Comparison of ENCODE assay signal across 8 cellular contexts in genomic region chr3:107064445-107065060, GRCh38.
DNase-seq lines count a peak whose midpoint lies in the region; ATAC-seq lines count a peak whose summit lies in the region.

No MANE protein-coding gene starts in this region.

- no peaks in the 10 kb centered on the region for H3K9me3 Mint-ChIP-seq in CD8-positive, alpha-beta memory T cell
- peaks cover 4% of the 10 kb centered on the region for H3K9me3 Mint-ChIP-seq in activated CD4-positive, alpha-beta T cell treated with anti-CD3 and anti-CD28 coated beads, Interleukin-2, amount 10 ng/mL, durations not matched to agents 24 days and 14 days

- H3K27me3 ChIP-seq in CD8-positive, alpha-beta memory T cell (ENCODE audit: insufficient read depth, low read length, poor library complexity, severe bottlenecking), result no peaks in the 10 kb centered on the region

- DNase-seq in CD8-positive, alpha-beta memory T cell, result peak; percentile 6 to 53 (median 37)
- DNase-seq in NCI-H446 treated with DMSO at 0.1 percent for 48 hours (lab: John Stamatoyannopoulos, UW) (peak; percentile 73), lung microvascular endothelial cell (ENCODE audit: low read depth in 2 of 2) (peak; percentile 77 to 79)
- peak; percentile 89 for DNase-seq in activated CD4-positive, alpha-beta T cell treated with anti-CD3 and anti-CD28 coated beads, Interleukin-2, amount 10 ng/mL, durations not matched to agents 24 days and 14 days
- peak; percentile 35 for DNase-seq in effector CD4-positive, alpha-beta T cell
- DNase-seq in stimulated activated CD8-positive, alpha-beta memory T cell treated with anti-CD3 and anti-CD28 coated beads, Interleukin-4, amount 100 ng/mL, for 4 hours (ENCODE audit: low read depth in 2 of 2, low spot score in 1 of 2), result peak; percentile 4 to 33

- no peaks in the 10 kb centered on the region for H3K9me3 ChIP-seq in CD8-positive, alpha-beta memory T cell (ENCODE audit: low read length)

- POLR2A ChIA-PET in CD8-positive, alpha-beta memory T cell (lab: Charles Lee), result no interaction called here

- CTCF ChIA-PET in CD8-positive, alpha-beta memory T cell (lab: Charles Lee), result interaction anchor here (0.7 kb wide), 1 partner anchor 8 kb away, joined by 3 read pairs; no protein-coding TSS in a partner anchor

- intact Hi-C loops in activated CD4-positive, alpha-beta T cell treated with anti-CD3 and anti-CD28 coated beads, Interleukin-2, amount 10 ng/mL, durations not matched to agents 24 days and 14 days (cut with micrococcal nuclease), result loop anchor here (5.0 to 10.0 kb wide), 8 partner anchors 240 to 1697 kb away; partner anchors contain the start of gene ALCAM

- peak overlapping the region in 2 of 7 donors; percentile 13 to 65 for H3K4me3 Mint-ChIP-seq in CD8-positive, alpha-beta memory T cell
- no peak overlapping the region for H3K4me3 Mint-ChIP-seq in activated CD4-positive, alpha-beta T cell treated with anti-CD3 and anti-CD28 coated beads, Interleukin-2, amount 10 ng/mL, durations not matched to agents 24 days and 14 days

- H3K36me3 ChIP-seq in CD8-positive, alpha-beta memory T cell (ENCODE audit: insufficient read depth, low read length), result no peaks in the 10 kb centered on the region

- H3K4me1 ChIP-seq in CD8-positive, alpha-beta memory T cell (ENCODE audit: insufficient read depth, low read length), result peaks cover 10% of the 10 kb centered on the region

- H3K4me3 ChIP-seq in CD8-positive, alpha-beta memory T cell (ENCODE audit: low read length), result no peak overlapping the region

- H3K27ac ChIP-seq in CD8-positive, alpha-beta memory T cell (ENCODE audit: low read depth, low read length), result no peak overlapping the region

- ATAC-seq in GM19397 (IDR thresholded peaks at IDR 0.05; ENCODE audit: unreplicated experiment) (peak; percentile 96), HG03457 (IDR thresholded peaks at IDR 0.05; ENCODE audit: unreplicated experiment) (peak; percentile 79)

- peaks cover 6 to 14% of the 10 kb centered on the region in 2 donors for H3K27me3 Mint-ChIP-seq in CD8-positive, alpha-beta memory T cell
- H3K27me3 Mint-ChIP-seq in activated CD4-positive, alpha-beta T cell treated with anti-CD3 and anti-CD28 coated beads, Interleukin-2, amount 10 ng/mL, durations not matched to agents 24 days and 14 days, result peaks cover 8% of the 10 kb centered on the region

- H3K27ac Mint-ChIP-seq in CD8-positive, alpha-beta memory T cell, result peak overlapping the region in 1 of 8 donors; percentile 71
- no peak overlapping the region for H3K27ac Mint-ChIP-seq in activated CD4-positive, alpha-beta T cell treated with anti-CD3 and anti-CD28 coated beads, Interleukin-2, amount 10 ng/mL, durations not matched to agents 24 days and 14 days

- peaks cover 12 to 14% (median 13%) of the 10 kb centered on the region in 3 donors for H3K4me1 Mint-ChIP-seq in CD8-positive, alpha-beta memory T cell
- peaks cover 17% of the 10 kb centered on the region for H3K4me1 Mint-ChIP-seq in activated CD4-positive, alpha-beta T cell treated with anti-CD3 and anti-CD28 coated beads, Interleukin-2, amount 10 ng/mL, durations not matched to agents 24 days and 14 days

- no peaks in the 10 kb centered on the region for H3K36me3 Mint-ChIP-seq in CD8-positive, alpha-beta memory T cell
- no peaks in the 10 kb centered on the region for H3K36me3 Mint-ChIP-seq in activated CD4-positive, alpha-beta T cell treated with anti-CD3 and anti-CD28 coated beads, Interleukin-2, amount 10 ng/mL, durations not matched to agents 24 days and 14 days (ENCODE audit: low read depth)

Comparison
In these comparisons a context has a peak if more than half of its experiments do, and no peak if none do; other contexts are left out.
1. DNase-seq: peak in every context shown above with its lines; median percentile 89 in activated CD4-positive, alpha-beta T cell treated with anti-CD3 and anti-CD28 coated beads, Interleukin-2, amount 10 ng/mL, durations not matched to agents 24 days and 14 days; 78 in lung microvascular endothelial cell; 73 in NCI-H446 treated with DMSO at 0.1 percent for 48 hours; 37 in CD8-positive, alpha-beta memory T cell; 35 in effector CD4-positive, alpha-beta T cell; 18 in stimulated activated CD8-positive, alpha-beta memory T cell treated with anti-CD3 and anti-CD28 coated beads, Interleukin-4, amount 100 ng/mL, for 4 hours.